ENCODE assay signal across 13 cellular contexts in the genomic region with DNA sequence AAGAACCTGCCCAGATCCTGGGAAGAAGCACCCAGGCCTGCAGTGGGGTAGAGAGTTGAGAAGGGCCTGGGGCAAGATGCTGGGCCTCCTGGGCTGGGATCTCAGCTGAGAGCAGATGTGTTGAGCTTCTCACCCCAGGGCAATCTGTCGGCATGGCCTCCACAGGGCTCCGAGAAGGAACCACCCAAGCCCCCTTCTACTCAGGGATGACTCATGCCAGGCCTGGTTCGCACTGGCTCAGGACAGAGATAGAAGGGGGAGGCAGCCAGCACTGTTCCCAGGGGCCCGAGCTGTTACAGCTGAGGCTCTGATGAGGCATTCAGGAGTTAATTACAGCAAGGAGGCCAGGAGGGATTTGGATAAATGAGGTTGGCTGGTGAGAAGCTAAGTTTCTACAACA.
DNase-seq lines count a peak whose midpoint lies in the region; ATAC-seq and FAIRE-seq lines count a peak whose summit lies in the region.
"Had no signal": no experiment of that assay in that cellular context is flagged by ENCODE, and none has a peak within 500 bp of the region (broad histone marks: within the 10 kb centered on the region; RNA-seq: fewer than 3 reads in every experiment).

No MANE protein-coding gene starts in this region.

- FAIRE-seq in RCC 7860 (lab: Jason Lieb, UNC) = no peak
- FAIRE-seq: A549, H1 had no signal

- peak; percentile 74 for ATAC-seq in Right ventricle myocardium inferior

- intact Hi-C loops in Right ventricle myocardium inferior (cut with DNase I) = no loop called here
- intact Hi-C loops in cardiac septum (cut with DNase I) = loop anchor here (5.0 kb wide), 1 partner anchor 62 kb away; no protein-coding TSS in a partner anchor

- no peak for DNase-seq in Right ventricle myocardium inferior (ENCODE audit: missing footprints)
- no peak for DNase-seq in cardiac septum (ENCODE audit: low spot score)
- DNase-seq in fibroblast of peridontal ligament (ENCODE audit: extremely low read depth) = peak; percentile 71
- DNase-seq in non-pigmented ciliary epithelial cell (ENCODE audit: low read depth) = peak; percentile 13
- DNase-seq in RCC 7860 (ENCODE audit: low spot score) = no peak
- no peak for DNase-seq in activated gamma-delta T cell (lab: John Stamatoyannopoulos, UW)
- no peak for DNase-seq in glomerular visceral epithelial cell (ENCODE audit: extremely low spot score)
- no peak for DNase-seq in activated gamma-delta T cell treated with Interleukin-2 at 50 U/mL for 16 hours
- DNase-seq: cerebellar nuclear complex, midbrain, NCI-H774 had no signal

Comparison
In these comparisons a context has a peak if more than half of its experiments do, and no peak if none do; other contexts are left out.
1. DNase-seq: peak in fibroblast of peridontal ligament (single experiment) and non-pigmented ciliary epithelial cell (single experiment); none in Right ventricle myocardium inferior (single experiment), cardiac septum (single experiment), RCC 7860 (single experiment), activated gamma-delta T cell (single experiment), glomerular visceral epithelial cell (single experiment) and activated gamma-delta T cell treated with Interleukin-2 at 50 U/mL for 16 hours (single experiment).